In the genomic region with DNA sequence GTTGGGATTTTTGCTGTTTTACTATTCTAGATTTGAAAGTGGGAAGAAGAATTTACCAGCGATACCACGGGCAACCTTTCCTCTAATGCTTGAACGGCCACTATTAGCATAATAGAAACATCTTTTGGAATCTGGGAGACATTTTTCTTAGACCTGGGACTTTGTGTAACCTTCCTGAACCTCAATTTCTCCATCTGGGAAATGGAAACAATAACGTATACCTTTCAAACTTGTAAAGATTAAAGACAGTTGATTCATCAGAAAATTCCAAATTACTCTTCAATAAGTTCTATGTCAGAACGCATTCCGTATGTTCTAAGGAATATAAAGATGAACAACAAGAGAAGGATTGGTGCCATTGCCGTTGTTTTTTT, we compare ENCODE assay signal across 8 cellular contexts. TPM values are rescaled to one million over a fixed set of nuclear protein-coding genes. Genes with fewer than 3 reads are reported as not detected.
DNase-seq lines count a peak whose midpoint lies in the region; ATAC-seq and TF ChIP-seq lines count a peak whose summit lies in the region.

No MANE protein-coding gene starts in this region.

- peak overlapping the region; percentile 47 for H3K27ac Mint-ChIP-seq in HFFc6
- peak overlapping the region; percentile 88 for H3K27ac Mint-ChIP-seq in activated naive CD8-positive, alpha-beta T cell
- peak overlapping the region; percentile 96 for H3K27ac Mint-ChIP-seq in stimulated activated effector memory CD8-positive, alpha-beta T cell treated with anti-CD3 and anti-CD28 coated beads, Interleukin-12 subunit alpha, Interleukin-12 subunit beta, amount 100 ng/mL, for 72 hours

- H3K4me3 Mint-ChIP-seq in HFFc6, result peak overlapping the region; percentile 83
- peak overlapping the region; percentile 82 for H3K4me3 Mint-ChIP-seq in activated naive CD8-positive, alpha-beta T cell
- peak overlapping the region; percentile 86 for H3K4me3 Mint-ChIP-seq in stimulated activated effector memory CD8-positive, alpha-beta T cell treated with anti-CD3 and anti-CD28 coated beads, Interleukin-12 subunit alpha, Interleukin-12 subunit beta, amount 100 ng/mL, for 72 hours

- peaks cover 6% of the 10 kb centered on the region; the same call in 1 of the 2 replicates for H3K4me1 Mint-ChIP-seq in HFFc6 (ENCODE audit: low read depth)
- H3K4me1 Mint-ChIP-seq in activated naive CD8-positive, alpha-beta T cell (ENCODE audit: low read depth), result peaks cover 13% of the 10 kb centered on the region
- peaks cover 11% of the 10 kb centered on the region for H3K4me1 Mint-ChIP-seq in stimulated activated effector memory CD8-positive, alpha-beta T cell treated with anti-CD3 and anti-CD28 coated beads, Interleukin-12 subunit alpha, Interleukin-12 subunit beta, amount 100 ng/mL, for 72 hours

- no peak for TF ChIP-seq CTCF in HFFc6 (IDR thresholded peaks at IDR 0.05)

- no peaks in the 10 kb centered on the region for H3K9me3 ChIP-seq in iPS-18c (ENCODE audit: control insufficient read depth, insufficient read depth, low read length)

- ATAC-seq in stimulated activated effector memory CD8-positive, alpha-beta T cell treated with anti-CD3 and anti-CD28 coated beads, Interleukin-12 subunit alpha, Interleukin-12 subunit beta, amount 100 ng/mL, for 72 hours, result no peak
- ATAC-seq in HG03108 (IDR thresholded peaks at IDR 0.05; ENCODE audit: unreplicated experiment), result no peak

- H3K9me3 Mint-ChIP-seq in HFFc6, result no peaks in the 10 kb centered on the region
- peaks cover 6% of the 10 kb centered on the region for H3K9me3 Mint-ChIP-seq in activated naive CD8-positive, alpha-beta T cell (ENCODE audit: low read depth)
- no peaks in the 10 kb centered on the region for H3K9me3 Mint-ChIP-seq in stimulated activated effector memory CD8-positive, alpha-beta T cell treated with anti-CD3 and anti-CD28 coated beads, Interleukin-12 subunit alpha, Interleukin-12 subunit beta, amount 100 ng/mL, for 72 hours

- no peaks in the 10 kb centered on the region for H3K27me3 Mint-ChIP-seq in HFFc6 (ENCODE audit: insufficient read depth)
- H3K27me3 Mint-ChIP-seq in activated naive CD8-positive, alpha-beta T cell, result peaks cover 4% of the 10 kb centered on the region

- H3K36me3 Mint-ChIP-seq in HFFc6 (ENCODE audit: low read depth), result no peaks in the 10 kb centered on the region
- H3K36me3 Mint-ChIP-seq in activated naive CD8-positive, alpha-beta T cell, result peaks cover 5% of the 10 kb centered on the region
- peaks cover 7% of the 10 kb centered on the region for H3K36me3 Mint-ChIP-seq in stimulated activated effector memory CD8-positive, alpha-beta T cell treated with anti-CD3 and anti-CD28 coated beads, Interleukin-12 subunit alpha, Interleukin-12 subunit beta, amount 100 ng/mL, for 72 hours

- DNase-seq in HFFc6 (no peak), medulla oblongata (ENCODE audit: extremely low spot score) (no peak), occipital lobe (lab: John Stamatoyannopoulos, UW) (no peak), DMS114 treated with DMSO at 0.1 percent for 48 hours (lab: John Stamatoyannopoulos, UW; ENCODE audit: unreplicated experiment) (no peak)
- no peak for DNase-seq in stimulated activated effector memory CD8-positive, alpha-beta T cell treated with anti-CD3 and anti-CD28 coated beads, Interleukin-12 subunit alpha, Interleukin-12 subunit beta, amount 100 ng/mL, for 72 hours (ENCODE audit: low spot score in 2 of 2)

- peak overlapping the region; percentile 75 for H3K4me3 ChIP-seq in iPS-18c (ENCODE audit: insufficient read depth, low read depth, low read length)

RNA-seq across cellular contexts. Expression of gene RNLS, which starts 0.5 kb away (rescaled TPM):
- total RNA-seq in HFFc6 (2021; fragmentation: NEBNext Ultra II Directional; extraction: Animal tissue kit (Norgen Biotek cat#: 25700)), result 1 to 10 TPM; 1.8 to 3.1 (median 2.4) TPM
- total RNA-seq in occipital lobe, result 2.8 TPM

RNA-seq across cellular contexts. Expression of gene LIPJ, which starts 3.0 kb away (rescaled TPM):
- total RNA-seq in HFFc6 (2021; fragmentation: NEBNext Ultra II Directional; extraction: Animal tissue kit (Norgen Biotek cat#: 25700)), result not detected
- 3.4 TPM for total RNA-seq in occipital lobe
